Comparison of ENCODE assay signal across 8 cellular contexts in genomic region chr19:12774588-12775555, GRCh38. TPM values are rescaled to one million over a fixed set of nuclear protein-coding genes. Genes with fewer than 3 reads are reported as not detected.
A peak's percentile ranks its signal among the peaks of the same experiment; 100 is the strongest.
DNase-seq lines count a peak whose midpoint lies in the region; ATAC-seq and TF ChIP-seq lines count a peak whose summit lies in the region.

HOOK2 (minus strand) TSS chr19:12775552; CDS start chr19:12775449, 103 bp downstream.

- DNase-seq in BE2C (no peak), NCI-H69 (lab: John Stamatoyannopoulos, UW) (peak; percentile 89), brain microvascular endothelial cell (no peak), islet precursor cell (peak; percentile 97), spleen (peak; percentile 93)
- DNase-seq in NK-92 treated with Interleukin-12 subunit alpha and Interleukin-12 subunit beta, amount 100 ng/mL, for 24 hours (lab: John Stamatoyannopoulos, UW) = no peak

- no peak for TF ChIP-seq POLR2A in spleen (IDR thresholded peaks at IDR 0.05)

- CTCF ChIA-PET in HEK293 (lab: Yijun Ruan, JAX) = interaction anchor here (0.7 to 11.4 kb wide), 7 partner anchors 10 to 57 kb away, joined by 3 to 234 read pairs (median 6); partner anchors contain the start of genes JUNB, PRDX2 and THSD8

- H3K4me1 ChIP-seq in BE2C = peaks cover 10% of the 10 kb centered on the region
- H3K4me1 ChIP-seq in HEK293 (ENCODE audit: control insufficient read depth, insufficient read depth, low read length) = peaks cover 4% of the 10 kb centered on the region; the same call in 1 of the 2 replicates
- H3K4me1 ChIP-seq in spleen = peaks cover 23 to 48% (median 43%) of the 10 kb centered on the region in 6 donors

- no peak for ATAC-seq in GM18858 (IDR thresholded peaks at IDR 0.05; ENCODE audit: unreplicated experiment)

- WGBS in spleen, 5 donors = 23 to 40% (median 24%) methylated on average over 25 to 58 of the region's 58 CpGs

- H3K4me3 ChIP-seq in BE2C (ENCODE audit: low read depth, low read length) (peak within 1 kb of the TSS; percentile 74), HEK293 (ENCODE audit: low read depth, low read length) (peak within 1 kb of the TSS; percentile 56), brain microvascular endothelial cell (ENCODE audit: low read depth, low read length) (peak within 1 kb of the TSS; percentile 75), spleen (peak within 1 kb of the TSS; percentile 53 to 76 (median 62))

- intact Hi-C loops in spleen (cut with DNase I; ENCODE audit: low total_unique reads) = loop anchor here (5.0 kb wide), 1 partner anchor 32 kb away; the partner anchor contains the start of gene RNASEH2A

- POLR2A ChIA-PET in HEK293 (lab: Yijun Ruan, JAX) = interaction anchor here (0.8 to 1.5 kb wide), 5 partner anchors 8 to 94 kb away, joined by 3 to 4 read pairs (median 3); partner anchors contain the start of gene JUNB

- no peak for TF ChIP-seq CTCF in BE2C (IDR thresholded peaks at IDR 0.05; ENCODE audit: low read depth, low read length)
- no peak for TF ChIP-seq CTCF in HEK293 (tag by site-specific recombination; IDR thresholded peaks at IDR 0.05)
- TF ChIP-seq CTCF in brain microvascular endothelial cell (IDR thresholded peaks at IDR 0.05; ENCODE audit: low read depth, low read length, missing control alignments) = no peak
- no peak for TF ChIP-seq CTCF in spleen (IDR thresholded peaks at IDR 0.05 in 8 of 11, conservative IDR thresholded peaks at IDR 0.05 in 3 of 11)

- H3K36me3 ChIP-seq in BE2C = no peaks in the 10 kb centered on the region
- H3K36me3 ChIP-seq in HEK293 (ENCODE audit: control insufficient read depth in 2 of 2, insufficient read depth in 1 of 2, low read length in 2 of 2) = peaks cover 0 to 14% of the 10 kb centered on the region in 2 experiments; a peak in 1 of 3 replicates
- H3K36me3 ChIP-seq in brain microvascular endothelial cell (replicated peaks) = no peaks in the 10 kb centered on the region
- H3K36me3 ChIP-seq in spleen = peaks cover 0 to 5% (median 0%) of the 10 kb centered on the region in 6 donors

- H3K27ac ChIP-seq in HEK293 (ENCODE audit: extremely low read depth, low read depth, low read length) (peak within 1 kb of the TSS; percentile 63; the same call in 1 of the 2 replicates), brain microvascular endothelial cell (no peak within 1 kb of the TSS), spleen (peak within 1 kb of the TSS; percentile 72 to 98 (median 76))

- in situ Hi-C loops in brain microvascular endothelial cell (cut with HindIII; ENCODE audit: low pct_ligation_motif_present, low sequenced_read_pairs) = no loop called here

- H3K9me3 ChIP-seq in BE2C (no peaks in the 10 kb centered on the region), HEK293 (ENCODE audit: control insufficient read depth, insufficient read depth, low read depth, low read length) (no peaks in the 10 kb centered on the region), spleen (no peaks in the 10 kb centered on the region)

- H3K27me3 ChIP-seq in BE2C (no peaks in the 10 kb centered on the region), brain microvascular endothelial cell (replicated peaks) (no peaks in the 10 kb centered on the region), spleen (replicated peaks in 1 of 7) (no peaks in the 10 kb centered on the region)

TF ChIP-seq in HEK293, 187 proteins besides CTCF, POLR2A, EP300 and RAD21:
- TF ChIP-seq SCRT1 (tag by site-specific recombination; IDR thresholded peaks at IDR 0.05; ENCODE audit: borderline replicate concordance) (peak; percentile 45; the same call in 1 of the 2 replicates), ZBTB6 (tag by site-specific recombination; IDR thresholded peaks at IDR 0.05) (no peak), ZNF19 (tag by site-specific recombination; IDR thresholded peaks at IDR 0.05; ENCODE audit: low read depth) (no peak), SP3 (tag by site-specific recombination; IDR thresholded peaks at IDR 0.05) (peak; percentile 1), ZEB2 (tag by site-specific recombination; IDR thresholded peaks at IDR 0.05) (peak; percentile 25; the same call in 1 of the 2 replicates), KLF16 (tag by site-specific recombination; IDR thresholded peaks at IDR 0.05) (peak; percentile 18; the same call in 1 of the 2 replicates), ZSCAN5A (tag by site-specific recombination; IDR thresholded peaks at IDR 0.05) (0 out of 2 replicates have a peak, but pooled peaks have one; percentile 21), ZFP69B (tag by site-specific recombination; IDR thresholded peaks at IDR 0.05) (peak; percentile 83), KLF9 (tag by site-specific recombination; IDR thresholded peaks at IDR 0.05; ENCODE audit: low read depth) (peak; percentile 92), ZBTB26 (tag by site-specific recombination; optimal IDR thresholded peaks at IDR 0.05) (peak; percentile 42), MYNN (tag by site-specific recombination; IDR thresholded peaks at IDR 0.05; ENCODE audit: borderline replicate concordance) (no peak), SCRT2 (tag by site-specific recombination; IDR thresholded peaks at IDR 0.05) (peak; percentile 53), GLIS1 (tag by site-specific recombination; IDR thresholded peaks at IDR 0.05) (peak; percentile 29; the same call in 1 of the 2 replicates), ZNF600 (tag by site-specific recombination; IDR thresholded peaks at IDR 0.05) (peak; percentile 77), ZNF174 (tag by site-specific recombination; IDR thresholded peaks at IDR 0.05) (no peak), ZNF501 (tag by site-specific recombination; IDR thresholded peaks at IDR 0.05) (peak; percentile 18; the same call in 1 of the 2 replicates), KLF10 (tag by site-specific recombination; IDR thresholded peaks at IDR 0.05) (0 out of 2 replicates have a peak, but pooled peaks have one; percentile 12)
TF ChIP-seq in HEK293: peak in this region for 13.

RNA-seq across cellular contexts. Expression of gene HOOK2, which starts in this region (rescaled TPM):
- 21.0 TPM for polyA plus RNA-seq in BE2C (2012; ENCODE audit: insufficient read depth, insufficient read length, low read depth)
- 10 to 100 TPM; 14.8 to 27.4 (median 25.2) TPM for total RNA-seq in spleen
- polyA plus RNA-seq in spleen = 10 to 100 TPM in 2 of 3 donors, 1 to 10 TPM in 1; 7.1 to 24.3 (median 20.5) TPM

Comparison
In these comparisons a context has a peak if more than half of its experiments do, and no peak if none do; other contexts are left out.
1. DNase-seq: peak in NCI-H69 (single experiment), islet precursor cell (single experiment) and spleen (single experiment); none in BE2C (single experiment), brain microvascular endothelial cell (single experiment) and NK-92 treated with Interleukin-12 subunit alpha and Interleukin-12 subunit beta, amount 100 ng/mL, for 24 hours (single experiment).
2. Peak in every context shown above with its lines, with median percentiles within 50 percentile points of each other: H3K4me3 ChIP-seq.